Comparison of ENCODE assay signal across 8 cellular contexts in genomic region chr15:30755036-30755687, GRCh38.
DNase-seq lines count a peak whose midpoint lies in the region; ATAC-seq and TF ChIP-seq lines count a peak whose summit lies in the region.
"Not testable (repeated sequence)": the region's sequence is repeated elsewhere in the genome, so short reads cannot be mapped to it uniquely, and the experiment has no call there.

No MANE protein-coding gene starts in this region.

- WGBS in right lobe of liver (ENCODE audit: insufficient coverage, low coverage, low lambda C conversion rate, missing lambda C conversion rate), result 0% methylated on average over 2 of the region's 7 CpGs
- 4% methylated on average over 2 of the region's 7 CpGs; no CpG with 5 or more reads in 1 of the 2 donors for WGBS in transverse colon (ENCODE audit: low coverage in 1 of 2), 2 donors

- CTCF ChIA-PET in T-cell (lab: Charles Lee), result not testable (repeated sequence)

- H3K27me3 ChIP-seq in right lobe of liver, transverse colon: not testable (repeated sequence)

- TF ChIP-seq CTCF in right lobe of liver (IDR thresholded peaks at IDR 0.05), result peak in 3 of 4 donors; percentile 37 to 50 (median 44)
- peak in 3 of 5 experiments; percentile 35 to 41 (median 40) for TF ChIP-seq CTCF in transverse colon (IDR thresholded peaks at IDR 0.05)

- not testable (repeated sequence) for TF ChIP-seq EP300 in transverse colon (IDR thresholded peaks at IDR 0.05; ENCODE audit: low read depth)

- H3K4me1 Mint-ChIP-seq in T-cell; activated T-cell treated with anti-CD3 and anti-CD28 coated beads, Interleukin-2, amount 50 U/mL, for 4 hours (ENCODE audit: low read depth); effector memory CD8-positive, alpha-beta T cell (ENCODE audit: low read depth in 2 of 2): not testable (repeated sequence)

- not testable (repeated sequence) for H3K27ac Mint-ChIP-seq in T-cell; effector memory CD8-positive, alpha-beta T cell

- not testable (repeated sequence) for H3K27me3 Mint-ChIP-seq in T-cell; activated T-cell treated with anti-CD3 and anti-CD28 coated beads, Interleukin-2, amount 50 U/mL, for 4 hours (ENCODE audit: low read depth); effector memory CD8-positive, alpha-beta T cell

- POLR2A ChIA-PET in T-cell (lab: Charles Lee), result not testable (repeated sequence)

- ATAC-seq in GM18498 (IDR thresholded peaks at IDR 0.05; ENCODE audit: unreplicated experiment) (peak; percentile 80), HG02642 (IDR thresholded peaks at IDR 0.05; ENCODE audit: poor library complexity, unreplicated experiment) (peak; percentile 80), T-cell (replicated peaks in 1 of 4) (peak; percentile 52 to 57 (median 54)), right lobe of liver (peak; percentile 86 to 98 (median 92))
- ATAC-seq in activated T-cell treated with anti-CD3 and anti-CD28 coated beads, Interleukin-2, amount 50 U/mL, for 4 hours, result peak; percentile 61 to 67
- peak; percentile 65 for ATAC-seq in effector memory CD8-positive, alpha-beta T cell (replicated peaks)

- H3K4me1 ChIP-seq in right lobe of liver, transverse colon: not testable (repeated sequence)

- H3K9me3 ChIP-seq in right lobe of liver, transverse colon: not testable (repeated sequence)

- H3K36me3 Mint-ChIP-seq in T-cell; activated T-cell treated with anti-CD3 and anti-CD28 coated beads, Interleukin-2, amount 50 U/mL, for 4 hours (ENCODE audit: insufficient read depth); effector memory CD8-positive, alpha-beta T cell (ENCODE audit: insufficient read depth): not testable (repeated sequence)

- not testable (repeated sequence) for H3K27ac ChIP-seq in right lobe of liver, transverse colon

- H3K36me3 ChIP-seq in right lobe of liver, transverse colon: not testable (repeated sequence)

- TF ChIP-seq POLR2A in right lobe of liver (IDR thresholded peaks at IDR 0.05); transverse colon (IDR thresholded peaks at IDR 0.05): not testable (repeated sequence)

- DNase-seq in T-cell (peak; percentile 13 to 79 (median 60)), right lobe of liver (peak; percentile 83 to 87 (median 85)), transverse colon (peak; percentile 66)
- peak; percentile 49 for DNase-seq in activated T-cell treated with anti-CD3 and anti-CD28 coated beads, Interleukin-2, amount 50 U/mL, for 4 hours
- peak; percentile 54 to 57 (median 55) for DNase-seq in effector memory CD8-positive, alpha-beta T cell
- peak; percentile 19 to 20 for DNase-seq in stimulated activated CD4-positive, alpha-beta T cell treated with anti-CD3 and anti-CD28 coated beads, Interleukin-15, amount 100 ng/mL, for 48 hours (ENCODE audit: low read depth in 2 of 2)

- H3K4me3 Mint-ChIP-seq in T-cell; activated T-cell treated with anti-CD3 and anti-CD28 coated beads, Interleukin-2, amount 50 U/mL, for 4 hours; effector memory CD8-positive, alpha-beta T cell: not testable (repeated sequence)

- intact Hi-C loops in right lobe of liver (cut with DNase I); transverse colon (cut with DNase I; ENCODE audit: low total_unique reads): not testable (repeated sequence)

- in situ Hi-C loops in transverse colon (cut with MboI; ENCODE audit: low pct_ligation_motif_present in 1 of 4, low pct_unique_long_range_greater_than_20kb in 1 of 4, low sequenced_read_pairs in 3 of 4), result loop anchor here (25.0 kb wide), 1 partner anchor 93 kb away; no protein-coding TSS in a partner anchor

- H3K9me3 Mint-ChIP-seq in T-cell; activated T-cell treated with anti-CD3 and anti-CD28 coated beads, Interleukin-2, amount 50 U/mL, for 4 hours; effector memory CD8-positive, alpha-beta T cell: not testable (repeated sequence)

- H3K4me3 ChIP-seq in right lobe of liver, transverse colon: not testable (repeated sequence)

Comparison
In these comparisons a context has a peak if more than half of its experiments do, and no peak if none do; other contexts are left out.
1. DNase-seq: peak in every context shown above with its lines; median percentile 85 in right lobe of liver; 66 in transverse colon; 60 in T-cell; 55 in effector memory CD8-positive, alpha-beta T cell; 49 in activated T-cell treated with anti-CD3 and anti-CD28 coated beads, Interleukin-2, amount 50 U/mL, for 4 hours; 20 in stimulated activated CD4-positive, alpha-beta T cell treated with anti-CD3 and anti-CD28 coated beads, Interleukin-15, amount 100 ng/mL, for 48 hours.